ENCODE assay signal across 1 cellular context in genomic region chr1:198160946-198161614, GRCh38.
TF ChIP-seq lines count a peak whose summit lies in the region.

No MANE protein-coding gene starts in this region.

TF ChIP-seq in SK-N-SH, 30 proteins besides CTCF, POLR2A, EP300 and RAD21 (continued from another document):
- TF ChIP-seq REST (IDR thresholded peaks at IDR 0.05; ENCODE audit: low read depth, low read length) (no peak), FOXM1 (IDR thresholded peaks at IDR 0.05; ENCODE audit: low read depth) (no peak), YY1 (IDR thresholded peaks at IDR 0.05; ENCODE audit: low read depth) (no peak), RCOR1 (IDR thresholded peaks at IDR 0.05; ENCODE audit: low read length) (no peak), FOXJ3 (CRISPR knock-in tag; IDR thresholded peaks at IDR 0.05) (no peak), MEF2A (IDR thresholded peaks at IDR 0.05; ENCODE audit: borderline replicate concordance, low read depth) (no peak), MXI1 (IDR thresholded peaks at IDR 0.05; ENCODE audit: low read depth, low read length) (no peak), GATA2 (CRISPR knock-in tag; IDR thresholded peaks at IDR 0.05) (no peak), SIN3A (IDR thresholded peaks at IDR 0.05; ENCODE audit: borderline replicate concordance, low read depth, low read length) (no peak), RXRA (IDR thresholded peaks at IDR 0.05; ENCODE audit: borderline replicate concordance, low read depth) (no peak), POLR2AphosphoS5 (IDR thresholded peaks at IDR 0.05; ENCODE audit: low read depth, low read length) (no peak), TEAD4 (IDR thresholded peaks at IDR 0.05; ENCODE audit: borderline replicate concordance, insufficient read depth) (no peak)
- TF ChIP-seq, protein P1, sequence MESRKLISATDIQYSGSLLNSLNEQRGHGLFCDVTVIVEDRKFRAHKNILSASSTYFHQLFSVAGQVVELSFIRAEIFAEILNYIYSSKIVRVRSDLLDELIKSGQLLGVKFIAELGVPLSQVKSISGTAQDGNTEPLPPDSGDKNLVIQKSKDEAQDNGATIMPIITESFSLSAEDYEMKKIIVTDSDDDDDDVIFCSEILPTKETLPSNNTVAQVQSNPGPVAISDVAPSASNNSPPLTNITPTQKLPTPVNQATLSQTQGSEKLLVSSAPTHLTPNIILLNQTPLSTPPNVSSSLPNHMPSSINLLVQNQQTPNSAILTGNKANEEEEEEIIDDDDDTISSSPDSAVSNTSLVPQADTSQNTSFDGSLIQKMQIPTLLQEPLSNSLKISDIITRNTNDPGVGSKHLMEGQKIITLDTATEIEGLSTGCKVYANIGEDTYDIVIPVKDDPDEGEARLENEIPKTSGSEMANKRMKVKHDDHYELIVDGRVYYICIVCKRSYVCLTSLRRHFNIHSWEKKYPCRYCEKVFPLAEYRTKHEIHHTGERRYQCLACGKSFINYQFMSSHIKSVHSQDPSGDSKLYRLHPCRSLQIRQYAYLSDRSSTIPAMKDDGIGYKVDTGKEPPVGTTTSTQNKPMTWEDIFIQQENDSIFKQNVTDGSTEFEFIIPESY (IDR thresholded peaks at IDR 0.05; ENCODE audit: borderline replicate concordance, low read depth): no peak
- TF ChIP-seq, protein P2, sequence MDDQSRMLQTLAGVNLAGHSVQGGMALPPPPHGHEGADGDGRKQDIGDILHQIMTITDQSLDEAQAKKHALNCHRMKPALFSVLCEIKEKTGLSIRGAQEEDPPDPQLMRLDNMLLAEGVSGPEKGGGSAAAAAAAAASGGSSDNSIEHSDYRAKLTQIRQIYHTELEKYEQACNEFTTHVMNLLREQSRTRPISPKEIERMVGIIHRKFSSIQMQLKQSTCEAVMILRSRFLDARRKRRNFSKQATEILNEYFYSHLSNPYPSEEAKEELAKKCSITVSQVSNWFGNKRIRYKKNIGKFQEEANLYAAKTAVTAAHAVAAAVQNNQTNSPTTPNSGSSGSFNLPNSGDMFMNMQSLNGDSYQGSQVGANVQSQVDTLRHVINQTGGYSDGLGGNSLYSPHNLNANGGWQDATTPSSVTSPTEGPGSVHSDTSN (IDR thresholded peaks at IDR 0.05): no peak
- TF ChIP-seq, protein P3, sequence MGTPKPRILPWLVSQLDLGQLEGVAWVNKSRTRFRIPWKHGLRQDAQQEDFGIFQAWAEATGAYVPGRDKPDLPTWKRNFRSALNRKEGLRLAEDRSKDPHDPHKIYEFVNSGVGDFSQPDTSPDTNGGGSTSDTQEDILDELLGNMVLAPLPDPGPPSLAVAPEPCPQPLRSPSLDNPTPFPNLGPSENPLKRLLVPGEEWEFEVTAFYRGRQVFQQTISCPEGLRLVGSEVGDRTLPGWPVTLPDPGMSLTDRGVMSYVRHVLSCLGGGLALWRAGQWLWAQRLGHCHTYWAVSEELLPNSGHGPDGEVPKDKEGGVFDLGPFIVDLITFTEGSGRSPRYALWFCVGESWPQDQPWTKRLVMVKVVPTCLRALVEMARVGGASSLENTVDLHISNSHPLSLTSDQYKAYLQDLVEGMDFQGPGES (IDR thresholded peaks at IDR 0.05; ENCODE audit: low read depth, low read length): no peak
